Comparison of ENCODE assay signal across 18 cellular contexts in genomic region chr18:12534820-12535219, GRCh38.
DNase-seq lines count a peak whose midpoint lies in the region; ATAC-seq, FAIRE-seq and TF ChIP-seq lines count a peak whose summit lies in the region.
"Had no signal": no experiment of that assay in that cellular context is flagged by ENCODE, and none has a peak within 500 bp of the region (broad histone marks: within the 10 kb centered on the region; RNA-seq: fewer than 3 reads in every experiment).

No MANE protein-coding gene starts in this region.

- no peak for TF ChIP-seq CTCF in Panc1 (IDR thresholded peaks at IDR 0.05)
- TF ChIP-seq CTCF in bronchial epithelial cell (IDR thresholded peaks at IDR 0.05; ENCODE audit: insufficient read depth, low read length, severe bottlenecking): no peak
- no peak for TF ChIP-seq CTCF in kidney (IDR thresholded peaks at IDR 0.05; ENCODE audit: borderline replicate concordance, extremely low read depth, insufficient read depth)

- no peak for ATAC-seq in Panc1

- intact Hi-C loops in Panc1 (cut with micrococcal nuclease; ENCODE audit: unreplicated experiment) (no loop called here), kidney (cut with DNase I) (no loop called here)

- H3K36me3 ChIP-seq in Panc1 (ENCODE audit: control insufficient read depth, insufficient read depth, low read length) (no peaks in the 10 kb centered on the region), bronchial epithelial cell (ENCODE audit: control insufficient read depth, insufficient read depth, low read length) (peaks cover 1% of the 10 kb centered on the region), kidney (ENCODE audit: control insufficient read depth in 1 of 2, insufficient read depth in 2 of 2, low read length in 2 of 2) (no peaks in the 10 kb centered on the region)
- H3K36me3 ChIP-seq: BLaER1, HAP-1 had no signal

- H3K9me3 ChIP-seq in Panc1 (ENCODE audit: control insufficient read depth, insufficient read depth, low read depth, low read length) (no peaks in the 10 kb centered on the region; the same call in 1 of the 2 replicates), kidney (ENCODE audit: control insufficient read depth in 1 of 2, low read length in 2 of 2) (no peaks in the 10 kb centered on the region)
- H3K9me3 ChIP-seq: HAP-1 had no signal

- no peaks in the 10 kb centered on the region for H3K4me1 ChIP-seq in Panc1 (ENCODE audit: control insufficient read depth, insufficient read depth, low read length)
- H3K4me1 ChIP-seq in kidney (ENCODE audit: control insufficient read depth in 1 of 2, insufficient read depth in 1 of 2, low read depth in 1 of 2, low read length in 2 of 2): no peaks in the 10 kb centered on the region
- H3K4me1 ChIP-seq: BLaER1, HAP-1 had no signal

- FAIRE-seq in bronchial epithelial cell (lab: Jason Lieb, UNC): no peak
- no peak for FAIRE-seq in kidney (lab: Jason Lieb, UNC)
- FAIRE-seq: G401.6, GM12891, GM18507 had no signal

- H3K9ac ChIP-seq in kidney (ENCODE audit: low read length in 2 of 2): no peak overlapping the region
- H3K9ac ChIP-seq: BLaER1, GM23248 had no signal

- BruUV-seq in Panc1 (replicated peaks; lab: Mats Ljungman, UMichigan): TSS peak; percentile 36

- DNase-seq in DMS53 (lab: John Stamatoyannopoulos, UW) (peak; percentile 32), DMS53 treated with DMSO at 0.1 percent for 48 hours (lab: John Stamatoyannopoulos, UW; ENCODE audit: unreplicated experiment) (no peak), Panc1 (ENCODE audit: low read depth, low spot score) (no peak), bronchial epithelial cell (ENCODE audit: low read depth) (peak; percentile 25), NCI-H2081 treated with DMSO at 0.1 percent for 48 hours (lab: John Stamatoyannopoulos, UW) (no peak), kidney (no peak), NCI-H524 (lab: John Stamatoyannopoulos, UW) (no peak)
- DNase-seq: CD4-positive, alpha-beta memory T cell; DMS153; DND-41; EL; GM23248 had no signal

- H3K27ac ChIP-seq in Panc1 (ENCODE audit: low read length): no peak overlapping the region
- no peak overlapping the region for H3K27ac ChIP-seq in kidney (ENCODE audit: low read depth in 2 of 2, low read length in 2 of 2)
- H3K27ac ChIP-seq: 22Rv1, BLaER1, GM23248 had no signal

- in situ Hi-C loops in Panc1 (cut with HindIII; ENCODE audit: low pct_unique_long_range_greater_than_20kb, low sequenced_read_pairs): no loop called here

- CTCF ChIA-PET in Panc1 (lab: Charles Lee): no interaction called here

- H3K4me3 ChIP-seq in Panc1 (ENCODE audit: low read depth in 2 of 2, low read length in 2 of 2) (no peak overlapping the region), bronchial epithelial cell (ENCODE audit: low read depth, low read length) (no peak overlapping the region), kidney (ENCODE audit: low read length in 2 of 2) (no peak overlapping the region)
- H3K4me3 ChIP-seq: BLaER1, GM23248, HAP-1 had no signal

- no peaks in the 10 kb centered on the region for H3K27me3 ChIP-seq in Panc1 (ENCODE audit: control insufficient read depth, insufficient read depth, low read length)
- H3K27me3 ChIP-seq in bronchial epithelial cell (ENCODE audit: control insufficient read depth, insufficient read depth, low read length): no peaks in the 10 kb centered on the region
- H3K27me3 ChIP-seq: BLaER1 had no signal

- POLR2A ChIA-PET in Panc1 (lab: Charles Lee): no interaction called here

Comparison
In these comparisons a context has a peak if more than half of its experiments do, and no peak if none do; other contexts are left out.
1. DNase-seq: peak in DMS53 (single experiment) and bronchial epithelial cell (single experiment); none in DMS53 treated with DMSO at 0.1 percent for 48 hours (single experiment), Panc1 (single experiment), NCI-H2081 treated with DMSO at 0.1 percent for 48 hours (single experiment), kidney (single experiment) and NCI-H524 (0 of 2).